In genomic region chr6:11043552-11043960, GRCh38 we compare ENCODE assay signal across 8 cellular contexts. TPM values are rescaled to one million over a fixed set of nuclear protein-coding genes. Genes with fewer than 3 reads are reported as not detected.
DNase-seq lines count a peak whose midpoint lies in the region; ATAC-seq and TF ChIP-seq lines count a peak whose summit lies in the region.

No MANE protein-coding gene starts in this region.

- H3K79me2 ChIP-seq in mammary epithelial cell (ENCODE audit: insufficient read depth, low read length), result no peaks in the 10 kb centered on the region

- DNase-seq in D341Med (ENCODE audit: low spot score) (peak; percentile 62), mammary epithelial cell (no peak), lung (ENCODE audit: low spot score) (no peak), aorta (peak in 1 of 2 donors; percentile 73), DMS153 (lab: John Stamatoyannopoulos, UW) (no peak), NCI-H82 treated with DMSO at 0.1 percent for 48 hours (lab: John Stamatoyannopoulos, UW; ENCODE audit: unreplicated experiment) (no peak)
- no peak for DNase-seq in stimulated activated CD4-positive, alpha-beta T cell treated with anti-CD3 and anti-CD28 coated beads, Interleukin-4, amount 100 ng/mL, for 1 hour

- no peaks in the 10 kb centered on the region for H4K20me1 ChIP-seq in mammary epithelial cell (ENCODE audit: insufficient read depth, low read length)

- H3K4me2 ChIP-seq in mammary epithelial cell (ENCODE audit: insufficient read depth, low read depth, low read length), result peak overlapping the region; percentile 74

- TF ChIP-seq CTCF in mammary epithelial cell (conservative IDR thresholded peaks at IDR 0.05 in 1 of 2, IDR thresholded peaks at IDR 0.05 in 1 of 2; ENCODE audit: extremely low read depth in 1 of 2, insufficient read depth in 1 of 2, low read depth in 1 of 2, low read length in 2 of 2), result no peak
- no peak for TF ChIP-seq CTCF in lung (IDR thresholded peaks at IDR 0.05; ENCODE audit: control extremely low read depth, extremely low read depth)

- dilution Hi-C loops in mammary epithelial cell (cut with HindIII; ENCODE audit: low sequenced_read_pairs), result no loop called here

- H3K4me1 ChIP-seq in mammary epithelial cell (ENCODE audit: insufficient read depth, low read length) (no peaks in the 10 kb centered on the region), lung (ENCODE audit: control insufficient read depth in 2 of 2, insufficient read depth in 2 of 2, low read length in 2 of 2) (peaks cover 0 to 10% of the 10 kb centered on the region in 2 donors), aorta (ENCODE audit: control insufficient read depth in 1 of 2, insufficient read depth in 2 of 2, low read length in 2 of 2) (no peaks in the 10 kb centered on the region)

- ATAC-seq in HG02852 (IDR thresholded peaks at IDR 0.05; ENCODE audit: unreplicated experiment) (peak; percentile 26), lung (ENCODE audit: insufficient read depth, low FRiP score) (peak; percentile 20), aorta (ENCODE audit: low FRiP score) (no peak)

- H3K27me3 ChIP-seq in mammary epithelial cell (ENCODE audit: insufficient read depth, low read length) (peaks cover 30% of the 10 kb centered on the region), lung (ENCODE audit: control insufficient read depth, insufficient read depth) (no peaks in the 10 kb centered on the region), aorta (ENCODE audit: control insufficient read depth in 1 of 2, insufficient read depth in 2 of 2, low read length in 1 of 2) (peaks cover 0 to 1% of the 10 kb centered on the region in 2 donors)

- no peak overlapping the region for H3K9ac ChIP-seq in mammary epithelial cell (ENCODE audit: insufficient read depth, low read length)

- intact Hi-C loops in mammary epithelial cell (cut with micrococcal nuclease) (no loop called here), aorta (cut with DNase I) (no loop called here)

- 61% methylated on average over 6 of the region's 42 CpGs for WGBS in mammary epithelial cell (ENCODE audit: low coverage, missing lambda C conversion rate)
- WGBS in lung, 2 donors, result 2 to 3% methylated on average over 24 to 42 of the region's 42 CpGs
- 1% methylated on average over 30 to 42 of the region's 42 CpGs for whole genome bisulfite sequencing in aorta, 2 donors

- CTCF ChIA-PET in mammary epithelial cell (lab: Charles Lee; ENCODE audit: low non-redundant PET), result no interaction called here

- no peak overlapping the region for H3K27ac ChIP-seq in mammary epithelial cell (ENCODE audit: insufficient read depth, low read depth, low read length)
- no peak overlapping the region for H3K27ac ChIP-seq in lung (ENCODE audit: low read depth in 1 of 2, low read length in 1 of 2)
- H3K27ac ChIP-seq in aorta (ENCODE audit: low read depth in 1 of 2, low read length in 2 of 2), result no peak overlapping the region

- no peak overlapping the region for H2AFZ ChIP-seq in mammary epithelial cell (ENCODE audit: low read depth, low read length)

- BruUV-seq in mammary epithelial cell (replicated peaks; lab: Mats Ljungman, UMichigan), result no TSS peak

- H3K36me3 ChIP-seq in mammary epithelial cell (ENCODE audit: insufficient read depth, low read length) (no peaks in the 10 kb centered on the region), lung (ENCODE audit: control insufficient read depth in 2 of 2, insufficient read depth in 2 of 2, low read length in 2 of 2) (no peaks in the 10 kb centered on the region), aorta (ENCODE audit: control insufficient read depth in 1 of 2, insufficient read depth in 2 of 2, low read length in 1 of 2) (no peaks in the 10 kb centered on the region)

- H3K4me3 ChIP-seq in mammary epithelial cell (replicated peaks in 1 of 3; ENCODE audit: insufficient read depth in 1 of 3, low read depth in 2 of 3, low read length in 3 of 3), result no peak overlapping the region
- no peak overlapping the region for H3K4me3 ChIP-seq in lung
- peak overlapping the region; percentile 27 to 50 for H3K4me3 ChIP-seq in aorta (ENCODE audit: low read length in 2 of 2)

- in situ Hi-C loops in mammary epithelial cell (cut with MboI; ENCODE audit: low sequenced_read_pairs in 2 of 2), result no loop called here

- no peaks in the 10 kb centered on the region for H3K9me3 ChIP-seq in mammary epithelial cell (replicated peaks; ENCODE audit: insufficient read depth, low read length)
- H3K9me3 ChIP-seq in lung (ENCODE audit: control insufficient read depth in 2 of 2, insufficient read depth in 1 of 2, low read length in 1 of 2), result peaks cover 0 to 6% of the 10 kb centered on the region in 2 donors
- no peaks in the 10 kb centered on the region for H3K9me3 ChIP-seq in aorta (ENCODE audit: control insufficient read depth, low read length)

RNA-seq across cellular contexts. Expression of gene ELOVL2, which starts 0.5 kb away (rescaled TPM):
- not detected for total RNA-seq in mammary epithelial cell
- not detected for polyA plus RNA-seq in mammary epithelial cell
- not detected for polyA minus RNA-seq in mammary epithelial cell
- total RNA-seq in lung, result 1 to 10 TPM in 1 of 2 donors, under 1 TPM in 1; 0.31 to 2.8 TPM
- under 1 TPM; 0.16 to 0.18 TPM for polyA plus RNA-seq in lung
- total RNA-seq in aorta, result 1 to 10 TPM in 1 of 2 donors, under 1 TPM in 1; 0.81 to 1.5 TPM
- polyA plus RNA-seq in aorta, result not detected

RNA-seq across cellular contexts. Expression of gene SMIM13, which starts 50.1 kb away (rescaled TPM):
- total RNA-seq in mammary epithelial cell (10 to 100 TPM; 12.3 to 17.5 TPM), lung (10 to 100 TPM in 1 of 2 donors, 1 to 10 TPM in 1; 7.6 to 14.7 TPM), aorta (1 to 10 TPM; 9.5 to 9.8 TPM)
- polyA plus RNA-seq in mammary epithelial cell (3.5 TPM), lung (1 to 10 TPM; 2.9 to 3.8 TPM), aorta (1 to 10 TPM; 2.5 to 5.4 TPM)
- 0.36 TPM for polyA minus RNA-seq in mammary epithelial cell

Comparison
In these comparisons a context has a peak if more than half of its experiments do, and no peak if none do; other contexts are left out.
1. H3K4me3 ChIP-seq: peak in aorta (2 of 2); none in mammary epithelial cell (0 of 3) and lung (single experiment).